In the genomic region with DNA sequence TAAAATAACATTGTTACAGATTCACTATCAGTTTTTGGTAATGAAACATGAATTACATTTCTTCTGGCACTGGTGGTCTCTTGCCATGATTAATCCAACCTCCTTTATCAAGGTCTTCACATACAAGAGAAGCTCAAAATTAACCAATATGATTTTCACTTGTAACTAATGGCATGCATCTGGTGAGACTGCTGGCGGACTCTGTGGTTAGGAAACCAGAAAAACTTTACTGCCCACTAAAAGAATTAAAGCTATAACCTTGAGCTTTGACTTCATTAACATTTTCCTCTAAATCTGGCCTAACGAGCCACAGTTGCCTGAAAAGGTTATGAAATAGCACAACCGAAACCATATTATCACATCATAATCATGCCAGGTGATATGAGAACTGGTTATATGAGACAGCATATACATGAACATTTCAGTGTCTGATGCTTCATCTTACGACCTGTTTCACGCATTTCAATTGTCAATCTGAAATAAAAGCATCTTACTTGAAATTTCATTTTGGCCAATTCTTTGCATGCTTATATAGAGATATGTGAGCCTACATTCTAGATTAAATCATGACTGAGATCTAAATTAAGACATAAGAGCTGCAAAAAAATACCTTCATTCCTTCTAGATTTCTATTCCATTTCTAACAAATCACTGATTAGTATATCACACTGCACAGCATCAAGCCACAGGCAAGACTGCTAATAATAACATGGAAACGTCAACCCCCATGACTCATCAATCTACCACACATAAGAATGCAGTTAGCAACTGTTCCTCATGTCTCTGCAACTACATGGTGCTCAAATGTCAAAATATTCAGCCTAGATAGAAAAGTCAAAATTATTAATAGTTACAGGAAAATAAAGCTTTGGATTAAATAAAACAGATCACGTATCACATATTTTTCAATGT, we compare ENCODE assay signal across 8 cellular contexts.
DNase-seq lines count a peak whose midpoint lies in the region; ATAC-seq, FAIRE-seq and TF ChIP-seq lines count a peak whose summit lies in the region.

No MANE protein-coding gene starts in this region.

- ATAC-seq in GM18520 (IDR thresholded peaks at IDR 0.05; ENCODE audit: unreplicated experiment) (peak; percentile 93), HG03060 (IDR thresholded peaks at IDR 0.05; ENCODE audit: low read depth, unreplicated experiment) (peak; percentile 93)

- TF ChIP-seq POLR2A in spleen (IDR thresholded peaks at IDR 0.05) = no peak
- no peak for TF ChIP-seq POLR2A in sigmoid colon (IDR thresholded peaks at IDR 0.05)

- WGBS in spleen, 5 donors = 63 to 71% (median 69%) methylated on average over 7 of the region's 7 CpGs
- WGBS in sigmoid colon, 2 donors = 78 to 86% methylated on average over 7 of the region's 7 CpGs

- H3K27ac ChIP-seq in ACC112 (ENCODE audit: low read depth, low read length) (no peak overlapping the region), SJCRH30 (peak overlapping the region; percentile 53), spleen (no peak overlapping the region), sigmoid colon (no peak overlapping the region)

- H3K4me1 ChIP-seq in ACC112 (ENCODE audit: control insufficient read depth, insufficient read depth, low read length, unreplicated experiment) = peaks cover 21% of the 10 kb centered on the region
- peaks cover 24% of the 10 kb centered on the region for H3K4me1 ChIP-seq in SJCRH30
- H3K4me1 ChIP-seq in spleen = peaks cover 0 to 42% (median 8%) of the 10 kb centered on the region in 6 donors
- H3K4me1 ChIP-seq in sigmoid colon = peaks cover 0 to 9% (median 3%) of the 10 kb centered on the region in 4 donors

- H3K9me3 ChIP-seq in SJCRH30 (replicated peaks) = no peaks in the 10 kb centered on the region
- no peaks in the 10 kb centered on the region for H3K9me3 ChIP-seq in spleen
- no peaks in the 10 kb centered on the region for H3K9me3 ChIP-seq in sigmoid colon

- TF ChIP-seq EP300 in sigmoid colon (IDR thresholded peaks at IDR 0.05) = no peak

- peak overlapping the region; percentile 7; the same call in 1 of the 2 replicates for H3K4me3 ChIP-seq in ACC112 (ENCODE audit: low read depth, low read length)
- H3K4me3 ChIP-seq in SJCRH30 = no peak overlapping the region
- no peak overlapping the region for H3K4me3 ChIP-seq in spleen
- no peak overlapping the region for H3K4me3 ChIP-seq in sigmoid colon

- H3K79me2 ChIP-seq in ACC112 (ENCODE audit: control insufficient read depth, insufficient read depth, low read length, unreplicated experiment) = peaks cover 22% of the 10 kb centered on the region

- H3K27me3 ChIP-seq in ACC112 (ENCODE audit: insufficient read depth, low read length) (no peaks in the 10 kb centered on the region), SJCRH30 (no peaks in the 10 kb centered on the region), spleen (replicated peaks in 1 of 7) (no peaks in the 10 kb centered on the region), sigmoid colon (no peaks in the 10 kb centered on the region)

- TF ChIP-seq CTCF in spleen (IDR thresholded peaks at IDR 0.05 in 8 of 11, conservative IDR thresholded peaks at IDR 0.05 in 3 of 11) (no peak), sigmoid colon (IDR thresholded peaks at IDR 0.05) (no peak)

- FAIRE-seq in frontal cortex (lab: Jason Lieb, UNC) = peak; percentile 31

- no peak overlapping the region for H2AFZ ChIP-seq in ACC112 (ENCODE audit: low read length, unreplicated experiment)

- intact Hi-C loops in spleen (cut with DNase I; ENCODE audit: low total_unique reads) (no loop called here), sigmoid colon (cut with DNase I) (no loop called here)

- peak; percentile 52 to 76 for DNase-seq in SJCRH30
- DNase-seq in frontal cortex (ENCODE audit: low spot score in 2 of 2) = peak in 1 of 2 donors; percentile 14
- no peak for DNase-seq in spleen
- DNase-seq in sigmoid colon = no peak
- no peak for DNase-seq in NCI-H446 treated with DMSO at 0.1 percent for 48 hours (lab: John Stamatoyannopoulos, UW)

- H3K36me3 ChIP-seq in ACC112 (ENCODE audit: insufficient read depth, low read length) = no peaks in the 10 kb centered on the region
- H3K36me3 ChIP-seq in SJCRH30 = no peaks in the 10 kb centered on the region; the same call in 1 of the 2 replicates
- H3K36me3 ChIP-seq in spleen = peaks cover 0 to 5% (median 0%) of the 10 kb centered on the region in 6 donors
- no peaks in the 10 kb centered on the region for H3K36me3 ChIP-seq in sigmoid colon

Comparison
In these comparisons a context has a peak if more than half of its experiments do, and no peak if none do; other contexts are left out.
1. DNase-seq: peak in SJCRH30 (2 of 2); none in spleen (single experiment), sigmoid colon (single experiment) and NCI-H446 treated with DMSO at 0.1 percent for 48 hours (single experiment).